ENCODE assay signal across 30 cellular contexts in the genomic region with DNA sequence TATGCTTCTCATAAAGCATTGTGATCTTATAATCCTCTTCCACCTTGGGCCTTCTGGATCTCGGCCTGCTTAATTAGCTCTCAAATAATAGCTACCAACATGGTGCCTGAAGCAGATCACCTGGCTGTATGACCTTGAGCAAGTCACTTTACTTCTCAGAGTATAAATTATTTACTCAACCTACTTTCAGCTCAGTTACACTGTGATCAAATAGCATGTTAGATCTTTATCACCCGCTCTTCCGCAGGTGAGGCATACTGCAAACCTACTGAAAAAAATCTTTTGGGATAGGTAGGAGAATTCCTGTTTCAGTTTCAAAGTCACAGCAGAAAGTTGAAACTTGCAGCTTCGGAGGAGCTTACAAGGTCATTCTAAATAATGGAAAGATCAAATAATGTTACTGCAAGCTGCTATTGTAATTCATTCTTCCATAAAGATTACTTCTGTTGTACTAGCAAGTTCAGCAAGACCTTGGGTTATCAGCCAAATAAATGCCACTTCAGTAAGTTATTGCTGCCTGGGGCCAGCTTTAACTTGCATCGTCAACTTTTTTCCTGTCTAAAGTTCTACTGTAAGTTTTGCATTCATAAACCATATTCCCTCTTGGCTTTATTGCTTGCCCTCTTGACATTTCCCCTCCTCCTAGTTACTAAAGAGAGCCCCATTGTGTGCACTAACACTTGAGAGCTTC.
DNase-seq lines count a peak whose midpoint lies in the region; FAIRE-seq and TF ChIP-seq lines count a peak whose summit lies in the region.
"Had no signal": no experiment of that assay in that cellular context is flagged by ENCODE, and none has a peak within 500 bp of the region (broad histone marks: within the 10 kb centered on the region; RNA-seq: fewer than 3 reads in every experiment).

No MANE protein-coding gene starts in this region.

- CTCF ChIA-PET in Calu3 (lab: Charles Lee), result interaction anchor here (1.5 kb wide), 1 partner anchor 24 kb away, joined by 3 read pairs; no protein-coding TSS in a partner anchor

- no peak for TF ChIP-seq CTCF in Calu3 (IDR thresholded peaks at IDR 0.05; ENCODE audit: unreplicated experiment)
- TF ChIP-seq CTCF in Loucy (conservative IDR thresholded peaks at IDR 0.05; ENCODE audit: low read length), result no peak
- no peak for TF ChIP-seq CTCF in colonic mucosa (IDR thresholded peaks at IDR 0.05)
- no peak for TF ChIP-seq CTCF in CD14-positive monocyte (IDR thresholded peaks at IDR 0.05)

- DNase-seq in Calu3, result peak; percentile 7
- peak; percentile 20 for DNase-seq in colonic mucosa
- DNase-seq in left kidney (ENCODE audit: low read depth, low spot score), result peak; percentile 61
- no peak for DNase-seq in Ammon's horn (ENCODE audit: low spot score)
- no peak for DNase-seq in GM19238 (ENCODE audit: insufficient read length, low spot score)
- DNase-seq in frontal cortex (ENCODE audit: low spot score in 2 of 2), result no peak
- no peak for DNase-seq in CD14-positive monocyte (ENCODE audit: low spot score)
- DNase-seq: ACHN; activated CD4-positive, alpha-beta T cell treated with anti-CD3 and anti-CD28 coated beads for 48 hours; activated CD8-positive, alpha-beta memory T cell treated with anti-CD3 and anti-CD28 coated beads for 24 hours; DMS79 treated with DMSO at 0.1 percent for 48 hours; effector CD4-positive, alpha-beta T cell; GDM1; HCEC 1CT; IMR-90; naive thymus-derived CD8-positive, alpha-beta T cell; NCI-H1092; NCI-H187; NCI-H2171 treated with DMSO at 0.1 percent for 48 hours; NCI-H524; occipital lobe; stimulated activated CD4-positive, alpha-beta T cell treated with anti-CD3 and anti-CD28 coated beads, Interleukin-15, amount 100 ng/mL, for 24 hours; stimulated activated CD4-positive, alpha-beta T cell treated with anti-CD3 and anti-CD28 coated beads, Interleukin-4, amount 100 ng/mL, for 4 hours; T-helper 9 cell; WERI-Rb-1 had no signal

- H3K27me3 ChIP-seq in Loucy (ENCODE audit: insufficient read depth, low read length, poor library complexity, severe bottlenecking) (no peaks in the 10 kb centered on the region), colonic mucosa (no peaks in the 10 kb centered on the region)
- H3K27me3 ChIP-seq: tibial nerve had no signal

- peaks cover 26% of the 10 kb centered on the region for H3K4me1 Mint-ChIP-seq in Calu3 (ENCODE audit: low read depth, unreplicated experiment)
- H3K4me1 Mint-ChIP-seq in CD14-positive monocyte, result no peaks in the 10 kb centered on the region
- H3K4me1 Mint-ChIP-seq: activated naive CD4-positive, alpha-beta T cell treated with anti-CD3 and anti-CD28 coated beads, Interleukin-2, amount 50 U/mL, for 24 hours; naive thymus-derived CD8-positive, alpha-beta T cell had no signal

- no peak overlapping the region for H3K9ac ChIP-seq in Loucy (ENCODE audit: low read depth, low read length, poor library complexity, severe bottlenecking)
- no peak overlapping the region for H3K9ac ChIP-seq in colonic mucosa (ENCODE audit: low read depth in 2 of 2, low read length in 2 of 2)

- H3K9me3 ChIP-seq in Loucy (ENCODE audit: insufficient read depth, low read depth, low read length) (no peaks in the 10 kb centered on the region), colonic mucosa (no peaks in the 10 kb centered on the region)
- H3K9me3 ChIP-seq: tibial nerve had no signal

- H3K4me1 ChIP-seq in Loucy (ENCODE audit: insufficient read depth, low read length, poor library complexity, severe bottlenecking), result peaks cover 17% of the 10 kb centered on the region
- no peaks in the 10 kb centered on the region for H3K4me1 ChIP-seq in colonic mucosa
- H3K4me1 ChIP-seq: tibial nerve had no signal

- intact Hi-C loops in Calu3 (cut with micrococcal nuclease; ENCODE audit: unreplicated experiment) (loop anchor here (2.0 kb wide), 1 partner anchor 36 kb away; no protein-coding TSS in a partner anchor), colonic mucosa (cut with DNase I) (no loop called here), CD14-positive monocyte (cut with micrococcal nuclease) (no loop called here)

- H3K27me3 Mint-ChIP-seq in Calu3 (ENCODE audit: unreplicated experiment) (no peaks in the 10 kb centered on the region), CD14-positive monocyte (ENCODE audit: low read depth in 3 of 3) (no peaks in the 10 kb centered on the region)

- no peak overlapping the region for H3K4me2 ChIP-seq in Loucy (ENCODE audit: low read depth, low read length, poor library complexity, severe bottlenecking)
- H3K4me2 ChIP-seq: PC-9 had no signal

- H3K9me3 Mint-ChIP-seq in Calu3 (ENCODE audit: low read depth, unreplicated experiment) (no peaks in the 10 kb centered on the region), CD14-positive monocyte (peaks cover 0 to 2% (median 0%) of the 10 kb centered on the region in 7 donors)
- H3K9me3 Mint-ChIP-seq: activated naive CD4-positive, alpha-beta T cell treated with anti-CD3 and anti-CD28 coated beads, Interleukin-2, amount 50 U/mL, for 24 hours had no signal

- FAIRE-seq in frontal cortex (lab: Jason Lieb, UNC), result no peak

- H3K36me3 Mint-ChIP-seq in Calu3 (ENCODE audit: insufficient read depth, unreplicated experiment) (no peaks in the 10 kb centered on the region), CD14-positive monocyte (no peaks in the 10 kb centered on the region)
- H3K36me3 Mint-ChIP-seq: activated naive CD4-positive, alpha-beta T cell treated with anti-CD3 and anti-CD28 coated beads, Interleukin-2, amount 50 U/mL, for 24 hours; naive thymus-derived CD8-positive, alpha-beta T cell had no signal

- no peaks in the 10 kb centered on the region for H3F3A ChIP-seq in Loucy (ENCODE audit: low read depth)

- no peaks in the 10 kb centered on the region for H4K20me1 ChIP-seq in Loucy (ENCODE audit: insufficient read depth, low read length, poor library complexity, severe bottlenecking)

- H3K36me3 ChIP-seq in Loucy (ENCODE audit: insufficient read depth, low read length) (no peaks in the 10 kb centered on the region), colonic mucosa (no peaks in the 10 kb centered on the region)
- H3K36me3 ChIP-seq: tibial nerve, WERI-Rb-1 had no signal

- no peak overlapping the region for H3K4me3 ChIP-seq in Loucy (ENCODE audit: low read length, poor library complexity, severe bottlenecking)
- H3K4me3 ChIP-seq in colonic mucosa, result no peak overlapping the region
- H3K4me3 ChIP-seq: lung, PC-9, tibial nerve had no signal

- H3K27ac Mint-ChIP-seq in Calu3 (ENCODE audit: unreplicated experiment) (no peak overlapping the region), CD14-positive monocyte (no peak overlapping the region)
- H3K27ac Mint-ChIP-seq: activated naive CD4-positive, alpha-beta T cell treated with anti-CD3 and anti-CD28 coated beads, Interleukin-2, amount 50 U/mL, for 24 hours; naive thymus-derived CD8-positive, alpha-beta T cell had no signal

- H3K27ac ChIP-seq in colonic mucosa, result no peak overlapping the region
- H3K27ac ChIP-seq: PC-9, tibial nerve, WERI-Rb-1 had no signal

- H3K4me3 Mint-ChIP-seq in Calu3 (ENCODE audit: low read depth, unreplicated experiment) (no peak overlapping the region), CD14-positive monocyte (no peak overlapping the region)
- H3K4me3 Mint-ChIP-seq: activated naive CD4-positive, alpha-beta T cell treated with anti-CD3 and anti-CD28 coated beads, Interleukin-2, amount 50 U/mL, for 24 hours; naive thymus-derived CD8-positive, alpha-beta T cell had no signal

- H3K9me2 ChIP-seq in Loucy (replicated peaks; ENCODE audit: low read depth, low read length), result no peaks in the 10 kb centered on the region

- no peaks in the 10 kb centered on the region for H3K79me2 ChIP-seq in Loucy (ENCODE audit: insufficient read depth, low read length)

- no TSS peak for BruUV-seq in Calu3 (replicated peaks; lab: Mats Ljungman, UMichigan)

- H2AFZ ChIP-seq in Loucy (ENCODE audit: low read length), result peak overlapping the region; percentile 42; the same call in 1 of the 2 replicates
- H2AFZ ChIP-seq: PC-9 had no signal

Comparison
In these comparisons a context has a peak if more than half of its experiments do, and no peak if none do; other contexts are left out.
1. DNase-seq: peak in Calu3 (single experiment), colonic mucosa (single experiment) and left kidney (single experiment); none in Ammon's horn (single experiment), GM19238 (single experiment), frontal cortex (0 of 2) and CD14-positive monocyte (single experiment).